In the genomic region with DNA sequence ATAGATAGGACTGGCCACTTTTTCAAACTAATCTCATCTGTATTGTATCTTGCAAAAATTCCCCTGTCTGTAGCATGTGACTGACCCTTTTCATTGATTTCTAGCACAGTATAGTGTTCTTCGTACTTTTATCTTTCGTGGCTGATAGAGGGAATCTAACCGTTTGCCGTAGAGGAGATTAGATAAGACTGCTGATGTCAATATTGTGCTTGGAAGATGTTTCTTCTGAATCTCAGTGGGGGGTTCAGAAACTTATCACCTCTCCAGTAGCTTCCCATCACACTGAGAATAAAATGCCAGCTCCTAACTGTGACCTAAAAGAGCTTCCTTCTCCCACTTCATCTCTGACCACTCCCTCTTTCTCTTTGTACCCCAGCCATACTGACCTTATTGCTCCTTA, we compare ENCODE assay signal across 1 cellular context.
TF ChIP-seq lines count a peak whose summit lies in the region.

No MANE protein-coding gene starts in this region.

TF ChIP-seq in H1, 55 proteins besides CTCF, POLR2A, EP300 and RAD21:
- no peak for TF ChIP-seq BCL11A (IDR thresholded peaks at IDR 0.05; ENCODE audit: low read depth in 2 of 2, low read length in 2 of 2)
- TF ChIP-seq JUN (IDR thresholded peaks at IDR 0.05; ENCODE audit: low read depth, low read length): no peak
- no peak for TF ChIP-seq SP1 (IDR thresholded peaks at IDR 0.05; ENCODE audit: low read depth, low read length)
- no peak for TF ChIP-seq HDAC2 (IDR thresholded peaks at IDR 0.05; ENCODE audit: borderline replicate concordance in 1 of 2, low read depth in 2 of 2, low read length in 2 of 2)
- TF ChIP-seq, protein P1, sequence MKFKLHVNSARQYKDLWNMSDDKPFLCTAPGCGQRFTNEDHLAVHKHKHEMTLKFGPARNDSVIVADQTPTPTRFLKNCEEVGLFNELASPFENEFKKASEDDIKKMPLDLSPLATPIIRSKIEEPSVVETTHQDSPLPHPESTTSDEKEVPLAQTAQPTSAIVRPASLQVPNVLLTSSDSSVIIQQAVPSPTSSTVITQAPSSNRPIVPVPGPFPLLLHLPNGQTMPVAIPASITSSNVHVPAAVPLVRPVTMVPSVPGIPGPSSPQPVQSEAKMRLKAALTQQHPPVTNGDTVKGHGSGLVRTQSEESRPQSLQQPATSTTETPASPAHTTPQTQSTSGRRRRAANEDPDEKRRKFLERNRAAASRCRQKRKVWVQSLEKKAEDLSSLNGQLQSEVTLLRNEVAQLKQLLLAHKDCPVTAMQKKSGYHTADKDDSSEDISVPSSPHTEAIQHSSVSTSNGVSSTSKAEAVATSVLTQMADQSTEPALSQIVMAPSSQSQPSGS (IDR thresholded peaks at IDR 0.05; ENCODE audit: low read length): no peak
- TF ChIP-seq YY1 (IDR thresholded peaks at IDR 0.05; ENCODE audit: low read depth, low read length): no peak
- no peak for TF ChIP-seq CREB1 (IDR thresholded peaks at IDR 0.05)
- no peak for TF ChIP-seq E2F6 (IDR thresholded peaks at IDR 0.05)
